ENCODE assay signal across 12 cellular contexts in genomic region chr21:45322960-45323461, GRCh38. TPM values are rescaled to one million over a fixed set of nuclear protein-coding genes. Genes with fewer than 3 reads are reported as not detected.
DNase-seq lines count a peak whose midpoint lies in the region; ATAC-seq and TF ChIP-seq lines count a peak whose summit lies in the region.
"Had no signal": no experiment of that assay in that cellular context is flagged by ENCODE, and none has a peak within 500 bp of the region (broad histone marks: within the 10 kb centered on the region; RNA-seq: fewer than 3 reads in every experiment).

No MANE protein-coding gene starts in this region.

- H3K9me3 ChIP-seq in BE2C = no peaks in the 10 kb centered on the region
- H3K9me3 ChIP-seq in esophagus muscularis mucosa = no peaks in the 10 kb centered on the region

- intact Hi-C loops in esophagus muscularis mucosa (cut with DNase I) = no loop called here

- H3K27me3 ChIP-seq in BE2C = no peaks in the 10 kb centered on the region
- H3K27me3 ChIP-seq in esophagus muscularis mucosa = no peaks in the 10 kb centered on the region

- 64% methylated on average over 7 of the region's 22 CpGs for WGBS in esophagus muscularis mucosa

- peak overlapping the region; percentile 80 to 84 (median 83) for H3K27ac ChIP-seq in esophagus muscularis mucosa (replicated peaks in 1 of 4)
- H3K27ac ChIP-seq: epithelial cell of prostate had no signal

- no peak for TF ChIP-seq EP300 in esophagus muscularis mucosa (IDR thresholded peaks at IDR 0.05)

- H3K36me3 ChIP-seq in BE2C (no peaks in the 10 kb centered on the region), esophagus muscularis mucosa (no peaks in the 10 kb centered on the region)

- H3K4me1 ChIP-seq in BE2C = no peaks in the 10 kb centered on the region; the same call in 1 of the 2 replicates
- peaks cover 47 to 79% (median 75%) of the 10 kb centered on the region in 4 donors for H3K4me1 ChIP-seq in esophagus muscularis mucosa

- TF ChIP-seq CTCF in BE2C (IDR thresholded peaks at IDR 0.05; ENCODE audit: low read depth, low read length) = no peak
- TF ChIP-seq CTCF in esophagus muscularis mucosa (IDR thresholded peaks at IDR 0.05) = no peak
- TF ChIP-seq CTCF in omental fat pad (IDR thresholded peaks at IDR 0.05) = no peak

- ATAC-seq in omental fat pad (ENCODE audit: low FRiP score) (peak; percentile 68), HG03342 (IDR thresholded peaks at IDR 0.05; ENCODE audit: unreplicated experiment) (no peak), GM21825 (IDR thresholded peaks at IDR 0.05; ENCODE audit: unreplicated experiment) (no peak)

- H3K4me3 ChIP-seq in BE2C (ENCODE audit: low read depth, low read length) (no peak overlapping the region), esophagus muscularis mucosa (no peak overlapping the region)

- no peak for TF ChIP-seq POLR2A in esophagus muscularis mucosa (IDR thresholded peaks at IDR 0.05; ENCODE audit: low read depth)

- peak; percentile 11 for DNase-seq in BE2C
- peak; percentile 96 for DNase-seq in M059J (ENCODE audit: low read depth)
- DNase-seq in esophagus muscularis mucosa (ENCODE audit: extremely low spot score) = no peak
- DNase-seq in omental fat pad (ENCODE audit: low spot score) = no peak
- DNase-seq in amygdala (lab: John Stamatoyannopoulos, UW) = no peak
- DNase-seq in activated CD4-positive, alpha-beta T cell treated with anti-CD3 and anti-CD28 coated beads for 1 hour = no peak
- DNase-seq: amniotic stem cell; NCI-H1694 treated with DMSO at 0.1 percent for 48 hours; stimulated activated CD4-positive, alpha-beta T cell treated with anti-CD3 and anti-CD28 coated beads, Interleukin-2, amount 100 ng/mL, for 48 hours had no signal

RNA-seq across cellular contexts. Expression of gene POFUT2, which starts 35.3 kb away (rescaled TPM):
- 83.0 TPM for polyA plus RNA-seq in BE2C (2012; ENCODE audit: insufficient read depth, insufficient read length, low read depth)
- total RNA-seq in M059J (2014; rRNA removed; shearing (Covaris generic)) = 65.7 and 81.8 TPM in 2 replicates
- total RNA-seq in esophagus muscularis mucosa = 10 to 100 TPM; 15.8 to 21.6 (median 18.7) TPM
- total RNA-seq in omental fat pad = 10 to 100 TPM; 17.5 to 48.9 (median 19.8) TPM

Comparison
In these comparisons a context has a peak if more than half of its experiments do, and no peak if none do; other contexts are left out.
1. DNase-seq: peak in BE2C (single experiment) and M059J (single experiment); none in esophagus muscularis mucosa (single experiment), omental fat pad (single experiment), amygdala (0 of 56) and activated CD4-positive, alpha-beta T cell treated with anti-CD3 and anti-CD28 coated beads for 1 hour (single experiment).